Comparison of ENCODE assay signal across 2 cellular contexts in genomic region chr2:10507106-10507505, GRCh38.
TF ChIP-seq lines count a peak whose summit lies in the region.

No MANE protein-coding gene starts in this region.

TF ChIP-seq in GM23338, 12 proteins besides CTCF, POLR2A, EP300 and RAD21:
- TF ChIP-seq, protein P1, sequence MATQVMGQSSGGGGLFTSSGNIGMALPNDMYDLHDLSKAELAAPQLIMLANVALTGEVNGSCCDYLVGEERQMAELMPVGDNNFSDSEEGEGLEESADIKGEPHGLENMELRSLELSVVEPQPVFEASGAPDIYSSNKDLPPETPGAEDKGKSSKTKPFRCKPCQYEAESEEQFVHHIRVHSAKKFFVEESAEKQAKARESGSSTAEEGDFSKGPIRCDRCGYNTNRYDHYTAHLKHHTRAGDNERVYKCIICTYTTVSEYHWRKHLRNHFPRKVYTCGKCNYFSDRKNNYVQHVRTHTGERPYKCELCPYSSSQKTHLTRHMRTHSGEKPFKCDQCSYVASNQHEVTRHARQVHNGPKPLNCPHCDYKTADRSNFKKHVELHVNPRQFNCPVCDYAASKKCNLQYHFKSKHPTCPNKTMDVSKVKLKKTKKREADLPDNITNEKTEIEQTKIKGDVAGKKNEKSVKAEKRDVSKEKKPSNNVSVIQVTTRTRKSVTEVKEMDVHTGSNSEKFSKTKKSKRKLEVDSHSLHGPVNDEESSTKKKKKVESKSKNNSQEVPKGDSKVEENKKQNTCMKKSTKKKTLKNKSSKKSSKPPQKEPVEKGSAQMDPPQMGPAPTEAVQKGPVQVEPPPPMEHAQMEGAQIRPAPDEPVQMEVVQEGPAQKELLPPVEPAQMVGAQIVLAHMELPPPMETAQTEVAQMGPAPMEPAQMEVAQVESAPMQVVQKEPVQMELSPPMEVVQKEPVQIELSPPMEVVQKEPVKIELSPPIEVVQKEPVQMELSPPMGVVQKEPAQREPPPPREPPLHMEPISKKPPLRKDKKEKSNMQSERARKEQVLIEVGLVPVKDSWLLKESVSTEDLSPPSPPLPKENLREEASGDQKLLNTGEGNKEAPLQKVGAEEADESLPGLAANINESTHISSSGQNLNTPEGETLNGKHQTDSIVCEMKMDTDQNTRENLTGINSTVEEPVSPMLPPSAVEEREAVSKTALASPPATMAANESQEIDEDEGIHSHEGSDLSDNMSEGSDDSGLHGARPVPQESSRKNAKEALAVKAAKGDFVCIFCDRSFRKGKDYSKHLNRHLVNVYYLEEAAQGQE (IDR thresholded peaks at IDR 0.05; ENCODE audit: unreplicated experiment), result no peak
- TF ChIP-seq JUNB (IDR thresholded peaks at IDR 0.05; ENCODE audit: unreplicated experiment), result no peak
- no peak for TF ChIP-seq ZNF114 (CRISPR knock-in tag; IDR thresholded peaks at IDR 0.05)
- TF ChIP-seq ZNF331 (CRISPR knock-in tag; IDR thresholded peaks at IDR 0.05; ENCODE audit: low read depth), result no peak
- TF ChIP-seq CREB1 (CRISPR knock-in tag; IDR thresholded peaks at IDR 0.05; ENCODE audit: low read depth), result no peak
- no peak for TF ChIP-seq STAT1 (IDR thresholded peaks at IDR 0.05; ENCODE audit: unreplicated experiment)

TF ChIP-seq in HepG2, 621 proteins besides CTCF, POLR2A, EP300 and RAD21:
- TF ChIP-seq ZC3H4 (CRISPR knock-in tag; IDR thresholded peaks at IDR 0.05; ENCODE audit: borderline replicate concordance), result no peak
- no peak for TF ChIP-seq FOXM1 (CRISPR knock-in tag; IDR thresholded peaks at IDR 0.05)
- TF ChIP-seq NRL (CRISPR knock-in tag; IDR thresholded peaks at IDR 0.05; ENCODE audit: borderline replicate concordance), result no peak
- no peak for TF ChIP-seq RERE (CRISPR knock-in tag; IDR thresholded peaks at IDR 0.05; ENCODE audit: low read depth)
- no peak for TF ChIP-seq HMGXB3 (CRISPR knock-in tag; IDR thresholded peaks at IDR 0.05; ENCODE audit: borderline replicate concordance)
- TF ChIP-seq ZNF430 (CRISPR knock-in tag; IDR thresholded peaks at IDR 0.05), result no peak
- no peak for TF ChIP-seq ZNF570 (CRISPR knock-in tag; IDR thresholded peaks at IDR 0.05; ENCODE audit: borderline replicate concordance)
- TF ChIP-seq, protein P2, sequence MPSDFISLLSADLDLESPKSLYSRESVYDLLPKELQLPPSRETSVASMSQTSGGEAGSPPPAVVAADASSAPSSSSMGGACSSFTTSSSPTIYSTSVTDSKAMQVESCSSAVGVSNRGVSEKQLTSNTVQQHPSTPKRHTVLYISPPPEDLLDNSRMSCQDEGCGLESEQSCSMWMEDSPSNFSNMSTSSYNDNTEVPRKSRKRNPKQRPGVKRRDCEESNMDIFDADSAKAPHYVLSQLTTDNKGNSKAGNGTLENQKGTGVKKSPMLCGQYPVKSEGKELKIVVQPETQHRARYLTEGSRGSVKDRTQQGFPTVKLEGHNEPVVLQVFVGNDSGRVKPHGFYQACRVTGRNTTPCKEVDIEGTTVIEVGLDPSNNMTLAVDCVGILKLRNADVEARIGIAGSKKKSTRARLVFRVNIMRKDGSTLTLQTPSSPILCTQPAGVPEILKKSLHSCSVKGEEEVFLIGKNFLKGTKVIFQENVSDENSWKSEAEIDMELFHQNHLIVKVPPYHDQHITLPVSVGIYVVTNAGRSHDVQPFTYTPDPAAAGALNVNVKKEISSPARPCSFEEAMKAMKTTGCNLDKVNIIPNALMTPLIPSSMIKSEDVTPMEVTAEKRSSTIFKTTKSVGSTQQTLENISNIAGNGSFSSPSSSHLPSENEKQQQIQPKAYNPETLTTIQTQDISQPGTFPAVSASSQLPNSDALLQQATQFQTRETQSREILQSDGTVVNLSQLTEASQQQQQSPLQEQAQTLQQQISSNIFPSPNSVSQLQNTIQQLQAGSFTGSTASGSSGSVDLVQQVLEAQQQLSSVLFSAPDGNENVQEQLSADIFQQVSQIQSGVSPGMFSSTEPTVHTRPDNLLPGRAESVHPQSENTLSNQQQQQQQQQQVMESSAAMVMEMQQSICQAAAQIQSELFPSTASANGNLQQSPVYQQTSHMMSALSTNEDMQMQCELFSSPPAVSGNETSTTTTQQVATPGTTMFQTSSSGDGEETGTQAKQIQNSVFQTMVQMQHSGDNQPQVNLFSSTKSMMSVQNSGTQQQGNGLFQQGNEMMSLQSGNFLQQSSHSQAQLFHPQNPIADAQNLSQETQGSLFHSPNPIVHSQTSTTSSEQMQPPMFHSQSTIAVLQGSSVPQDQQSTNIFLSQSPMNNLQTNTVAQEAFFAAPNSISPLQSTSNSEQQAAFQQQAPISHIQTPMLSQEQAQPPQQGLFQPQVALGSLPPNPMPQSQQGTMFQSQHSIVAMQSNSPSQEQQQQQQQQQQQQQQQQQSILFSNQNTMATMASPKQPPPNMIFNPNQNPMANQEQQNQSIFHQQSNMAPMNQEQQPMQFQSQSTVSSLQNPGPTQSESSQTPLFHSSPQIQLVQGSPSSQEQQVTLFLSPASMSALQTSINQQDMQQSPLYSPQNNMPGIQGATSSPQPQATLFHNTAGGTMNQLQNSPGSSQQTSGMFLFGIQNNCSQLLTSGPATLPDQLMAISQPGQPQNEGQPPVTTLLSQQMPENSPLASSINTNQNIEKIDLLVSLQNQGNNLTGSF (CRISPR knock-in tag; IDR thresholded peaks at IDR 0.05), result no peak
- no peak for TF ChIP-seq ZNF432 (CRISPR knock-in tag; IDR thresholded peaks at IDR 0.05; ENCODE audit: borderline replicate concordance)
- TF ChIP-seq ZNF891 (CRISPR knock-in tag; IDR thresholded peaks at IDR 0.05), result no peak
- TF ChIP-seq ZGPAT (CRISPR knock-in tag; IDR thresholded peaks at IDR 0.05), result no peak
- no peak for TF ChIP-seq DPF2 (CRISPR knock-in tag; IDR thresholded peaks at IDR 0.05; ENCODE audit: borderline replicate concordance, low read depth)
